Comparison of ENCODE assay signal across 1 cellular context in genomic region chr11:10688401-10688800, GRCh38.
TF ChIP-seq lines count a peak whose summit lies in the region.

No MANE protein-coding gene starts in this region.

TF ChIP-seq in H1, 55 proteins besides CTCF, POLR2A, EP300 and RAD21 (continued from another document):
- TF ChIP-seq CHD7 (IDR thresholded peaks at IDR 0.05; ENCODE audit: insufficient replicate concordance, low read length): no peak
